8 cellular contexts compared by ENCODE assay signal in genomic region chr7:24572421-24573007, GRCh38. TPM values are rescaled to one million over a fixed set of nuclear protein-coding genes. Genes with fewer than 3 reads are reported as not detected.
DNase-seq lines count a peak whose midpoint lies in the region; ATAC-seq and TF ChIP-seq lines count a peak whose summit lies in the region.

No MANE protein-coding gene starts in this region.

- WGBS in right lobe of liver (ENCODE audit: insufficient coverage, low coverage, low lambda C conversion rate, missing lambda C conversion rate): 1% methylated on average over 6 of the region's 15 CpGs

- intact Hi-C loops in right lobe of liver (cut with DNase I): no loop called here

- H3K27ac ChIP-seq in right lobe of liver: peak overlapping the region; percentile 48 to 70 (median 61)

- TF ChIP-seq POLR2A in right lobe of liver (IDR thresholded peaks at IDR 0.05): no peak

- peaks cover 0 to 21% (median 0%) of the 10 kb centered on the region in 4 donors for H3K4me1 ChIP-seq in right lobe of liver

- H3K36me3 ChIP-seq in right lobe of liver: no peaks in the 10 kb centered on the region

- ATAC-seq in right lobe of liver (peak; percentile 20 to 49 (median 32)), HG03196 (IDR thresholded peaks at IDR 0.05; ENCODE audit: unreplicated experiment) (no peak)
- no peak for ATAC-seq in stimulated activated naive CD8-positive, alpha-beta T cell treated with anti-CD3 and anti-CD28 coated beads, Interleukin-15, Interleukin-2, amounts not matched to agents 100 U/mL and 50 U/mL, for 24 hours

- H3K4me3 ChIP-seq in Jurkat, Clone E6-1 (ENCODE audit: low read length): peak overlapping the region; percentile 55
- H3K4me3 ChIP-seq in WI38 (ENCODE audit: low read depth, low read length): peak overlapping the region; percentile 86
- H3K4me3 ChIP-seq in right lobe of liver: peak overlapping the region; percentile 79 to 88 (median 81)

- H3K9me3 ChIP-seq in right lobe of liver: no peaks in the 10 kb centered on the region

- no peaks in the 10 kb centered on the region for H3K27me3 ChIP-seq in right lobe of liver

- DNase-seq in EL (peak; percentile 58), dermis microvascular lymphatic vessel endothelial cell (ENCODE audit: low read depth in 2 of 2) (peak; percentile 30 to 57), right lobe of liver (peak; percentile 43 to 56 (median 51)), SKM-1 (lab: John Stamatoyannopoulos, UW; ENCODE audit: unreplicated experiment) (no peak)
- DNase-seq in Jurkat, Clone E6-1 (ENCODE audit: low read depth, low spot score): no peak
- DNase-seq in stimulated activated naive CD8-positive, alpha-beta T cell treated with anti-CD3 and anti-CD28 coated beads, Interleukin-15, Interleukin-2, amounts not matched to agents 100 U/mL and 50 U/mL, for 24 hours: peak; percentile 36

- TF ChIP-seq CTCF in WI38 (IDR thresholded peaks at IDR 0.05; ENCODE audit: low read depth, low read length) (no peak), right lobe of liver (IDR thresholded peaks at IDR 0.05) (no peak)

RNA-seq across cellular contexts. Expression of gene PALS2, which starts 0.7 kb away (rescaled TPM):
- 34.6 TPM for polyA plus RNA-seq in Jurkat, Clone E6-1 (2012; ENCODE audit: insufficient read depth, insufficient read length)
- total RNA-seq in dermis microvascular lymphatic vessel endothelial cell (10.6 and 11.4 TPM in 2 replicates), right lobe of liver (10 to 100 TPM in 5 of 6 experiments, 1 to 10 TPM in 1; 7.4 to 19.5 (median 16.1) TPM)

Comparison
In these comparisons a context has a peak if more than half of its experiments do, and no peak if none do; other contexts are left out.
1. DNase-seq: peak in EL (single experiment), dermis microvascular lymphatic vessel endothelial cell (2 of 2), right lobe of liver (3 of 3) and stimulated activated naive CD8-positive, alpha-beta T cell treated with anti-CD3 and anti-CD28 coated beads, Interleukin-15, Interleukin-2, amounts not matched to agents 100 U/mL and 50 U/mL, for 24 hours (single experiment); none in Jurkat, Clone E6-1 (single experiment) and SKM-1 (single experiment).
2. ATAC-seq: peak in right lobe of liver (4 of 4); none in stimulated activated naive CD8-positive, alpha-beta T cell treated with anti-CD3 and anti-CD28 coated beads, Interleukin-15, Interleukin-2, amounts not matched to agents 100 U/mL and 50 U/mL, for 24 hours (single experiment) and HG03196 (single experiment).
3. Peak in every context shown above with its lines, with median percentiles within 50 percentile points of each other: H3K4me3 ChIP-seq.